9 cellular contexts compared by ENCODE assay signal in genomic region chr11:84800755-84801346, GRCh38.
A peak's percentile ranks its signal among the peaks of the same experiment; 100 is the strongest.
DNase-seq lines count a peak whose midpoint lies in the region; ATAC-seq and TF ChIP-seq lines count a peak whose summit lies in the region.
"Had no signal": no experiment of that assay in that cellular context is flagged by ENCODE, and none has a peak within 500 bp of the region (broad histone marks: within the 10 kb centered on the region; RNA-seq: fewer than 3 reads in every experiment).

No MANE protein-coding gene starts in this region.

- H3K4me3 ChIP-seq in cardiac muscle cell (no peak overlapping the region), fibroblast of villous mesenchyme (ENCODE audit: low read depth, low read length) (no peak overlapping the region), upper lobe of right lung (no peak overlapping the region)

- H3K27ac ChIP-seq in cardiac muscle cell: no peak overlapping the region
- H3K27ac ChIP-seq in upper lobe of right lung: no peak overlapping the region

- no peaks in the 10 kb centered on the region for H3K36me3 ChIP-seq in cardiac muscle cell
- no peaks in the 10 kb centered on the region for H3K36me3 ChIP-seq in upper lobe of right lung

- no peaks in the 10 kb centered on the region for H3K27me3 ChIP-seq in cardiac muscle cell
- no peaks in the 10 kb centered on the region for H3K27me3 ChIP-seq in upper lobe of right lung

- no peaks in the 10 kb centered on the region for H3K4me1 ChIP-seq in cardiac muscle cell (ENCODE audit: low read depth)
- no peaks in the 10 kb centered on the region for H3K4me1 ChIP-seq in upper lobe of right lung

- ATAC-seq in Right ventricle myocardium inferior: no peak
- no peak for ATAC-seq in upper lobe of right lung
- ATAC-seq in HG02798 (IDR thresholded peaks at IDR 0.05; ENCODE audit: poor library complexity, unreplicated experiment): no peak
- no peak for ATAC-seq in GM19455 (IDR thresholded peaks at IDR 0.05; ENCODE audit: unreplicated experiment)

- intact Hi-C loops in Right ventricle myocardium inferior (cut with DNase I) (no loop called here), upper lobe of right lung (cut with DNase I) (no loop called here)

- DNase-seq in cardiac muscle cell (ENCODE audit: low read depth in 1 of 2, low spot score in 1 of 2) (peak; percentile 9 to 60), Right ventricle myocardium inferior (ENCODE audit: missing footprints) (no peak), RKO (ENCODE audit: low spot score) (peak; percentile 49), fibroblast of villous mesenchyme (ENCODE audit: low read depth) (peak; percentile 26), upper lobe of right lung (no peak)
- no peak for DNase-seq in activated CD4-positive, CD25-positive, alpha-beta regulatory T cell treated with anti-CD3 and anti-CD28 coated beads, Interleukin-2, amount 50 U/mL, for 72 hours
- DNase-seq: foreskin melanocyte had no signal

- H3K9me3 ChIP-seq in cardiac muscle cell (ENCODE audit: low read depth) (no peaks in the 10 kb centered on the region), upper lobe of right lung (no peaks in the 10 kb centered on the region)

- TF ChIP-seq CTCF in cardiac muscle cell (IDR thresholded peaks at IDR 0.05; ENCODE audit: low read depth, low read length) (no peak), fibroblast of villous mesenchyme (IDR thresholded peaks at IDR 0.05; ENCODE audit: insufficient read depth, low read depth, low read length) (peak; percentile 24), upper lobe of right lung (IDR thresholded peaks at IDR 0.05) (peak; percentile 7)

Comparison
In these comparisons a context has a peak if more than half of its experiments do, and no peak if none do; other contexts are left out.
1. DNase-seq: peak in cardiac muscle cell (2 of 2), RKO (single experiment) and fibroblast of villous mesenchyme (single experiment); none in Right ventricle myocardium inferior (single experiment), upper lobe of right lung (single experiment) and activated CD4-positive, CD25-positive, alpha-beta regulatory T cell treated with anti-CD3 and anti-CD28 coated beads, Interleukin-2, amount 50 U/mL, for 72 hours (single experiment).